In genomic region chr11:59172345-59173079, GRCh38 we compare ENCODE assay signal across 1 cellular context.
A peak's percentile ranks its signal among the peaks of the same experiment; 100 is the strongest.
TF ChIP-seq lines count a peak whose summit lies in the region.

No MANE protein-coding gene starts in this region.

TF ChIP-seq in GM12878, 131 proteins besides CTCF, POLR2A, EP300 and RAD21 (continued from another document and continues in another):
- TF ChIP-seq ZBTB33 (IDR thresholded peaks at IDR 0.05) (no peak), ZBTB4 (CRISPR knock-in tag; IDR thresholded peaks at IDR 0.05) (no peak), POLR2AphosphoS2 (IDR thresholded peaks at IDR 0.05; ENCODE audit: low read depth, low read length) (0 out of 2 replicates have a peak, but pooled peaks have one; percentile 58), SUZ12 (IDR thresholded peaks at IDR 0.05; ENCODE audit: unreplicated experiment) (no peak), POLR2AphosphoS5 (IDR thresholded peaks at IDR 0.05; ENCODE audit: low read length) (peak; percentile 95), PRDM15 (CRISPR knock-in tag; IDR thresholded peaks at IDR 0.05) (no peak), WRNIP1 (IDR thresholded peaks at IDR 0.05; ENCODE audit: borderline replicate concordance, low read depth, low read length) (no peak), BCL11A (IDR thresholded peaks at IDR 0.05; ENCODE audit: low read depth, low read length) (0 out of 2 replicates have a peak, but pooled peaks have one; percentile 46), HDAC6 (IDR thresholded peaks at IDR 0.05; ENCODE audit: unreplicated experiment) (no peak), ZNF384 (IDR thresholded peaks at IDR 0.05; ENCODE audit: borderline replicate concordance, low read depth, low read length) (no peak), GABPA (IDR thresholded peaks at IDR 0.05; ENCODE audit: low read depth) (no peak), LARP7 (IDR thresholded peaks at IDR 0.05) (peak; percentile 43), ZSCAN29 (IDR thresholded peaks at IDR 0.05) (no peak), NKRF (conservative IDR thresholded peaks at IDR 0.05) (no peak; the same call in 1 of the 2 replicates), YY1 (IDR thresholded peaks at IDR 0.05; ENCODE audit: low read depth, low read length) (peak; percentile 26; the same call in 1 of the 2 replicates), JUND (IDR thresholded peaks at IDR 0.05; ENCODE audit: low read depth, low read length) (no peak), SMC3 (IDR thresholded peaks at IDR 0.05; ENCODE audit: borderline replicate concordance, low read length) (0 out of 2 replicates have a peak, but pooled peaks have one; percentile 8), HCFC1 (IDR thresholded peaks at IDR 0.05; ENCODE audit: low read length) (no peak), ASH2L (IDR thresholded peaks at IDR 0.05; ENCODE audit: borderline replicate concordance, low read depth) (no peak), PML (IDR thresholded peaks at IDR 0.05; ENCODE audit: low read length) (no peak; the same call in 1 of the 2 replicates), KAT2A (conservative IDR thresholded peaks at IDR 0.05; ENCODE audit: control insufficient read depth, low read depth, low read length) (no peak), NR2C1 (IDR thresholded peaks at IDR 0.05) (no peak), NFYA (IDR thresholded peaks at IDR 0.05; ENCODE audit: borderline replicate concordance, low read depth, low read length) (no peak), REST (IDR thresholded peaks at IDR 0.05; ENCODE audit: low read depth, low read length) (no peak), SUPT20H (IDR thresholded peaks at IDR 0.05; ENCODE audit: borderline replicate concordance, control insufficient read depth, low read depth, low read length) (no peak), TCF7 (IDR thresholded peaks at IDR 0.05; ENCODE audit: borderline replicate concordance) (no peak), PAX5 (IDR thresholded peaks at IDR 0.05; ENCODE audit: borderline replicate concordance, low read depth, low read length) (peak; percentile 85), DPF2 (IDR thresholded peaks at IDR 0.05) (no peak; the same call in 1 of the 2 replicates), JUNB (IDR thresholded peaks at IDR 0.05) (no peak), MEF2B (IDR thresholded peaks at IDR 0.05; ENCODE audit: partially characterized antibody, poor library complexity, severe bottlenecking) (no peak), RELA (IDR thresholded peaks at IDR 0.05; ENCODE audit: borderline replicate concordance, partially characterized antibody) (no peak), MYB (IDR thresholded peaks at IDR 0.05; ENCODE audit: borderline replicate concordance, low read depth, low read length) (no peak), CHD1 (IDR thresholded peaks at IDR 0.05; ENCODE audit: low read depth, low read length) (no peak), CEBPZ (IDR thresholded peaks at IDR 0.05; ENCODE audit: low read depth, low read length) (no peak), ZZZ3 (IDR thresholded peaks at IDR 0.05; ENCODE audit: control insufficient read depth, insufficient read length, low read depth) (no peak), NBN (IDR thresholded peaks at IDR 0.05) (no peak), IKZF1 (conservative IDR thresholded peaks at IDR 0.05) (no peak), BCLAF1 (IDR thresholded peaks at IDR 0.05) (no peak), IKZF2 (IDR thresholded peaks at IDR 0.05) (peak in 1 of 2 experiments; percentile 75; a peak in 2 of 4 replicates), FOXK2 (IDR thresholded peaks at IDR 0.05) (no peak), MXI1 (IDR thresholded peaks at IDR 0.05; ENCODE audit: low read depth, low read length) (peak; percentile 19; the same call in 1 of the 2 replicates), ATF7 (IDR thresholded peaks at IDR 0.05; ENCODE audit: low read depth) (no peak)
